ENCODE assay signal across 8 cellular contexts in the genomic region with DNA sequence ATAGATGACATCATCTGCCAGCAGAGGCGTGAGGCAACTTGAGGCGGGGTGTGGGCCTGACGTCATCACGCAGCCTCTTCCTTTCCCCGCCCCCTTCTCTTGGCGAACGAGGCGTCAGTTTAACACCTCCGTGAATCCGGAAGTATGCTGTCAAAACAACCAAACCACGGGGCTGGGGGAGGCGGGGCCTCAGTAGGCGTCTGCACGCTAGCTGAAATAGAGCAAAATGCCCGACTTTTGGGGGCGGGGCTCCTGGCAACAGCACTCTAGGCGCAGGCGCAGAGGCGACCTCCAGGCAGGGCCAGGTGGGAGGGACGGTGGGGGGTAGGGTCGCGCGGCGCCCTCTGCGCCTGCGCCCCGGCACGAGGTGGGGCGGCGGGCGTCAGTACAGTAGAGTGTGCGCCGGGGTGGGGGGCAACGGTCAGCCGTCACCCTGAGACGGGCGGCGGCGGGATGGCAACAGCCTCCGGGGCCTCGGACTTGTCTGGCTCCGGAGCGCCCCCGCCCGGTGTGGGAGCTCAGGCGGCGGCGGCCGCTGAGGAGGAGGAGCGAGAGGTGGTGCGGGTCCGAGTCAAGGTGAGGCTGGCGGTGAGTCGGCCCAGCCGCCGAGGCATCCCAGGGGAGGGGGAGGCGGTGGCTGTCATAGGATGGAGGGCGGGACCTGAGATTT. TPM values are rescaled to one million over a fixed set of nuclear protein-coding genes. Genes with fewer than 3 reads are reported as not detected.
DNase-seq lines count a peak whose midpoint lies in the region; ATAC-seq, FAIRE-seq and TF ChIP-seq lines count a peak whose summit lies in the region.

A gene with protein sequence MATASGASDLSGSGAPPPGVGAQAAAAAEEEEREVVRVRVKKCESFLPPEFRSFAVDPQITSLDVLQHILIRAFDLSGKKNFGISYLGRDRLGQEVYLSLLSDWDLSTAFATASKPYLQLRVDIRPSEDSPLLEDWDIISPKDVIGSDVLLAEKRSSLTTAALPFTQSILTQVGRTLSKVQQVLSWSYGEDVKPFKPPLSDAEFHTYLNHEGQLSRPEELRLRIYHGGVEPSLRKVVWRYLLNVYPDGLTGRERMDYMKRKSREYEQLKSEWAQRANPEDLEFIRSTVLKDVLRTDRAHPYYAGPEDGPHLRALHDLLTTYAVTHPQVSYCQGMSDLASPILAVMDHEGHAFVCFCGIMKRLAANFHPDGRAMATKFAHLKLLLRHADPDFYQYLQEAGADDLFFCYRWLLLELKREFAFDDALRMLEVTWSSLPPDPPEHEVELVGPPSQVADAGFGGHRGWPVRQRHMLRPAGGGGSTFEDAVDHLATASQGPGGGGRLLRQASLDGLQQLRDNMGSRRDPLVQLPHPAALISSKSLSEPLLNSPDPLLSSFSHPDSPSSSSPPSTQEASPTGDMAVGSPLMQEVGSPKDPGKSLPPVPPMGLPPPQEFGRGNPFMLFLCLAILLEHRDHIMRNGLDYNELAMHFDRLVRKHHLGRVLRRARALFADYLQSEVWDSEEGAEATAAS (plus strand): TSS at position 370 of the 670 bp plus-strand sequence. CDS start 84 bp downstream, at position 454.

- H3K4me1 ChIP-seq in pancreas = no peaks in the 10 kb centered on the region
- peaks cover 0 to 7% (median 3%) of the 10 kb centered on the region in 4 donors for H3K4me1 ChIP-seq in tibial artery

- H3K4me3 ChIP-seq in GM12864 (ENCODE audit: low read depth, low read length) (peak within 1 kb of the TSS; percentile 60), pancreas (peak within 1 kb of the TSS; percentile 43 to 71 (median 59)), tibial artery (peak within 1 kb of the TSS; percentile 76 to 79)

- DNase-seq in GM12864 (ENCODE audit: low read depth) = peak; percentile 93
- peak; percentile 91 for DNase-seq in NCI-H128 (lab: John Stamatoyannopoulos, UW; ENCODE audit: unreplicated experiment)
- DNase-seq in SW 1271 (lab: John Stamatoyannopoulos, UW) = peak; percentile 71 to 86
- DNase-seq in activated naive CD8-positive, alpha-beta T cell treated with anti-CD3 and anti-CD28 coated beads, Interleukin-2, amount 50 U/mL, for 16 hours (ENCODE audit: low read depth, low spot score) = peak; percentile 91
- DNase-seq in Right ventricle myocardium inferior (ENCODE audit: missing footprints) = peak; percentile 99
- DNase-seq in pancreas = peak; percentile 91 to 98 (median 97)
- DNase-seq in tibial artery = peak; percentile 97 to 98

- intact Hi-C loops in Right ventricle myocardium inferior (cut with DNase I) = no loop called here
- intact Hi-C loops in pancreas (cut with DNase I) = no loop called here
- intact Hi-C loops in tibial artery (cut with DNase I; ENCODE audit: low total_unique reads) = no loop called here

- H3K27me3 ChIP-seq in pancreas = no peaks in the 10 kb centered on the region
- H3K27me3 ChIP-seq in tibial artery = no peaks in the 10 kb centered on the region

- H3K9me3 ChIP-seq in pancreas (no peaks in the 10 kb centered on the region), tibial artery (no peaks in the 10 kb centered on the region)

- peak within 1 kb of the TSS; percentile 59 to 80 (median 68) for H3K27ac ChIP-seq in pancreas
- H3K27ac ChIP-seq in tibial artery = peak within 1 kb of the TSS; percentile 90 to 91

- no peaks in the 10 kb centered on the region for H3K36me3 ChIP-seq in pancreas
- peaks cover 0 to 8% (median 4%) of the 10 kb centered on the region in 3 donors for H3K36me3 ChIP-seq in tibial artery

- ATAC-seq in HG02642 (IDR thresholded peaks at IDR 0.05; ENCODE audit: poor library complexity, unreplicated experiment) (peak; percentile 80), Right ventricle myocardium inferior (peak; percentile 97), pancreas (peak; percentile 89 to 97 (median 94))

- WGBS in pancreas, 2 donors = 1 to 42% methylated on average over 53 to 57 of the region's 58 CpGs

- peak; percentile 42 for TF ChIP-seq CTCF in GM12864 (IDR thresholded peaks at IDR 0.05; ENCODE audit: low read depth, low read length, missing control alignments)
- TF ChIP-seq CTCF in pancreas (IDR thresholded peaks at IDR 0.05) = no peak
- TF ChIP-seq CTCF in tibial artery (IDR thresholded peaks at IDR 0.05) = peak in 1 of 2 experiments; percentile 25

- peak; percentile 98 for FAIRE-seq in pancreas (lab: Jason Lieb, UNC)

RNA-seq across cellular contexts. Expression of the gene that starts here (rescaled TPM):
- total RNA-seq in Right ventricle myocardium inferior = 20.5 TPM
- total RNA-seq in pancreas = 1 to 10 TPM; 4.4 to 9.9 (median 5.5) TPM
- 1 to 10 TPM; 5.0 to 6.9 TPM for polyA plus RNA-seq in pancreas

Comparison
In these comparisons a context has a peak if more than half of its experiments do, and no peak if none do; other contexts are left out.
1. Peak in every context shown above with its lines: DNase-seq, ATAC-seq, H3K4me3 ChIP-seq and H3K27ac ChIP-seq.